ENCODE assay signal across 8 cellular contexts in the genomic region with DNA sequence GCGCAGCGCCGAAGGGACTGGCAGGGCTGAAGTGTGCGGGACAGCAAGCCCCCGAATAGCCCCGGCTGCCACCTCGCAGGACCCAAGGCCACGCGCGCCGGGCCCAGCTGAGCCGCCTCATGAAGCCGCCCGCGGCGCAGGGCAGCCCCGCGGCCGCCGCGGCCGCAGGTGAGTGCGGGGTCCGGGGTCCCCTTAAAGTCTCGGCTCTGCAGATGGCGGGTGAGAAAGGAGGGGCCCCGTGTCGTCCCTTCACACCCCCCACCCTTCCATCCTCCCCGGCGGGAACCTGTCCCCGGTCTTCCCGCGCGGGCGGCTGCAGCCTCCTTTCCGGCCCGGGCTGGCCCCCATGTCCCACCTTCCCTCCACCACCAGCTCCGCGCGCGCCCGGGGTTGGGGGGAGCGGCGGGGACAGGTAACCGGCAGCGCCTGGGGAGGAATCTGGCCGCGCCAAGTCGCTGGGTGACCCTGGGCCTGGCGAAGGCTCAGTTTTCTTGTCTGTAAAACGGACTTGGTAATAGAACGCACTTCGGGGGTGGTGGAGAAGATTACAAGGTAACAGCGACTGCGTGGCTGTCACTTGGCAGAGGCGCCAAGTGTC. TPM values are rescaled to one million over a fixed set of nuclear protein-coding genes. Genes with fewer than 3 reads are reported as not detected.
A peak's percentile ranks its signal among the peaks of the same experiment; 100 is the strongest.
DNase-seq lines count a peak whose midpoint lies in the region; ATAC-seq, FAIRE-seq and TF ChIP-seq lines count a peak whose summit lies in the region.

No MANE protein-coding gene starts in this region.

- H3K79me2 ChIP-seq in HCT116 (ENCODE audit: insufficient read depth, low read length) (no peaks in the 10 kb centered on the region), PC-3 (ENCODE audit: low read length) (no peaks in the 10 kb centered on the region), HepG2 (ENCODE audit: insufficient read depth, low read length) (no peaks in the 10 kb centered on the region)

- H3K27me3 ChIP-seq in HCT116 (ENCODE audit: insufficient read depth, low read length) = no peaks in the 10 kb centered on the region
- no peaks in the 10 kb centered on the region for H3K27me3 ChIP-seq in PC-3 (ENCODE audit: low read length)
- H3K27me3 ChIP-seq in HepG2 (ENCODE audit: control insufficient read depth in 1 of 2, insufficient read depth in 2 of 2, low read length in 2 of 2) = peaks cover 0 to 24% of the 10 kb centered on the region in 2 experiments; a peak in 2 of 5 replicates

- in situ Hi-C loops in HepG2 (cut with HindIII; ENCODE audit: extremely low pct_ligation_motif_present, low pct_unique_long_range_greater_than_20kb) = no loop called here

- H3K4me2 ChIP-seq in HCT116 (ENCODE audit: low read length) (peak overlapping the region; percentile 93), PC-3 (ENCODE audit: low read length) (peak overlapping the region; percentile 80), HepG2 (ENCODE audit: low read depth, low read length) (peak overlapping the region; percentile 80)

- no peak for TF ChIP-seq RAD21 in HCT116 (IDR thresholded peaks at IDR 0.05; ENCODE audit: low read depth)
- TF ChIP-seq RAD21 in HepG2 (CRISPR knock-in tag; IDR thresholded peaks at IDR 0.05) = no peak

- peak overlapping the region; percentile 47 to 62 for H3K4me3 ChIP-seq in HCT116 (replicated peaks in 1 of 2; ENCODE audit: low read depth in 1 of 2, low read length in 2 of 2)
- peak overlapping the region; percentile 78 for H3K4me3 ChIP-seq in PC-3 (ENCODE audit: low read length)
- peak overlapping the region; percentile 45 to 75 (median 57); a peak in 4 of 6 replicates for H3K4me3 ChIP-seq in HepG2 (replicated peaks in 1 of 3; ENCODE audit: insufficient read depth in 1 of 3, low read depth in 2 of 3, low read length in 3 of 3)

- CTCF ChIA-PET in HCT116 (lab: Charles Lee) (no interaction called here), PC-3 (lab: Charles Lee) (interaction anchor here (1.4 to 1.9 kb wide), 2 partner anchors 191 to 195 kb away, joined by 7 to 11 read pairs; no protein-coding TSS in a partner anchor), HepG2 (lab: Yijun Ruan, JAX; ENCODE audit: low intra/inter-chr PET ratio, low total read pairs) (no interaction called here)

- TF ChIP-seq CTCF in HCT116 (IDR thresholded peaks at IDR 0.05 in 2 of 3, conservative IDR thresholded peaks at IDR 0.05 in 1 of 3; ENCODE audit: borderline replicate concordance in 1 of 3, insufficient read depth in 1 of 3, low read depth in 2 of 3, low read length in 2 of 3) = no peak
- no peak for TF ChIP-seq CTCF in PC-3 (conservative IDR thresholded peaks at IDR 0.05; ENCODE audit: low read depth, low read length)
- TF ChIP-seq CTCF in brain (conservative IDR thresholded peaks at IDR 0.05) = no peak
- no peak for TF ChIP-seq CTCF in HepG2 (CRISPR knock-in tag; IDR thresholded peaks at IDR 0.05)

- peak overlapping the region; percentile 75 to 85 (median 79) for H3K4me3 Mint-ChIP-seq in brain
- peak overlapping the region; percentile 80 to 86 for H3K4me3 Mint-ChIP-seq in stimulated activated naive CD8-positive, alpha-beta T cell treated with anti-CD3 and anti-CD28 coated beads, Interleukin-15, amount 100 ng/mL, for 72 hours

- H3F3A ChIP-seq in PC-3 (ENCODE audit: low read length, unreplicated experiment) = no peaks in the 10 kb centered on the region

- H2AFZ ChIP-seq in HCT116 (ENCODE audit: low read depth, low read length, poor library complexity, severe bottlenecking) (peak overlapping the region; percentile 27), PC-3 (ENCODE audit: low read length) (peak overlapping the region; percentile 88), HepG2 (ENCODE audit: low read length) (no peak overlapping the region)

- peaks cover 2 to 13% (median 11%) of the 10 kb centered on the region in 5 experiments for H3K9me3 Mint-ChIP-seq in brain
- peaks cover 0 to 13% of the 10 kb centered on the region in 2 donors for H3K9me3 Mint-ChIP-seq in stimulated activated naive CD8-positive, alpha-beta T cell treated with anti-CD3 and anti-CD28 coated beads, Interleukin-15, amount 100 ng/mL, for 72 hours

- peaks cover 12% of the 10 kb centered on the region for H3K4me1 Mint-ChIP-seq in brain
- H3K4me1 Mint-ChIP-seq in stimulated activated naive CD8-positive, alpha-beta T cell treated with anti-CD3 and anti-CD28 coated beads, Interleukin-15, amount 100 ng/mL, for 72 hours = peaks cover 57% of the 10 kb centered on the region

- peaks cover 74% of the 10 kb centered on the region for H3K27me3 Mint-ChIP-seq in brain
- H3K27me3 Mint-ChIP-seq in stimulated activated naive CD8-positive, alpha-beta T cell treated with anti-CD3 and anti-CD28 coated beads, Interleukin-15, amount 100 ng/mL, for 72 hours = peaks cover 15% of the 10 kb centered on the region

- H3K9me2 ChIP-seq in HCT116 (ENCODE audit: insufficient read depth) (no peaks in the 10 kb centered on the region), PC-3 (replicated peaks; ENCODE audit: low read length) (no peaks in the 10 kb centered on the region)

- RAD21 ChIA-PET in HCT116 (lab: Charles Lee; ENCODE audit: low non-redundant PET in 1 of 2, low total read pairs in 2 of 2, uncharacterized antibody in 2 of 2, unreplicated experiment in 2 of 2) = no interaction called here

- ATAC-seq in HCT116 (peak; percentile 33), PC-3 (peak; percentile 16), HepG2 (peak; percentile 7; the same call in 1 of the 3 replicates)
- peak; percentile 39 for ATAC-seq in stimulated activated naive CD8-positive, alpha-beta T cell treated with anti-CD3 and anti-CD28 coated beads, Interleukin-15, amount 100 ng/mL, for 72 hours

- peak overlapping the region; percentile 55 for H3K9ac ChIP-seq in HCT116 (ENCODE audit: low read length)
- peak overlapping the region; percentile 25; the same call in 1 of the 2 replicates for H3K9ac ChIP-seq in PC-3 (ENCODE audit: low read length)
- H3K9ac ChIP-seq in HepG2 (ENCODE audit: insufficient read depth, low read depth, low read length) = peak overlapping the region; percentile 71; the same call in 1 of the 2 replicates

- H3K9me3 ChIP-seq in HCT116 (ENCODE audit: control insufficient read depth in 1 of 2, insufficient read depth in 1 of 2, low read depth in 1 of 2, low read length in 2 of 2) = no peaks in the 10 kb centered on the region
- no peaks in the 10 kb centered on the region for H3K9me3 ChIP-seq in PC-3 (ENCODE audit: low read length)
- no peaks in the 10 kb centered on the region for H3K9me3 ChIP-seq in HepG2 (ENCODE audit: low read length)

- H3K4me1 ChIP-seq in HCT116 (ENCODE audit: control insufficient read depth in 1 of 2, insufficient read depth in 2 of 2, low read length in 2 of 2) = peaks cover 11 to 25% of the 10 kb centered on the region in 2 experiments
- peaks cover 4% of the 10 kb centered on the region; the same call in 1 of the 2 replicates for H3K4me1 ChIP-seq in PC-3 (ENCODE audit: insufficient read depth, low read length)
- H3K4me1 ChIP-seq in HepG2 (ENCODE audit: insufficient read depth, low read length) = peaks cover 18% of the 10 kb centered on the region

- FAIRE-seq in HepG2 (lab: Jason Lieb, UNC) = no peak

- no peaks in the 10 kb centered on the region for H4K20me1 ChIP-seq in HCT116 (ENCODE audit: insufficient read depth)
- H4K20me1 ChIP-seq in PC-3 (ENCODE audit: low read length) = no peaks in the 10 kb centered on the region
- no peaks in the 10 kb centered on the region for H4K20me1 ChIP-seq in HepG2 (ENCODE audit: insufficient read depth, low read length)

- BruUV-seq in HCT116 (replicated peaks; lab: Mats Ljungman, UMichigan) = no TSS peak
- no TSS peak for BruUV-seq in PC-3 (replicated peaks; lab: Mats Ljungman, UMichigan)
- no TSS peak for BruUV-seq in HepG2 (replicated peaks; lab: Mats Ljungman, UMichigan)

- no peak overlapping the region for H3K27ac Mint-ChIP-seq in brain
- peak overlapping the region; percentile 48 to 90 for H3K27ac Mint-ChIP-seq in stimulated activated naive CD8-positive, alpha-beta T cell treated with anti-CD3 and anti-CD28 coated beads, Interleukin-15, amount 100 ng/mL, for 72 hours

- TF ChIP-seq EP300 in HepG2 (IDR thresholded peaks at IDR 0.05; ENCODE audit: low read depth in 2 of 2, low read length in 2 of 2) = no peak
- no peak for TF ChIP-seq EP300 in HepG2 (CRISPR knock-in tag; IDR thresholded peaks at IDR 0.05; ENCODE audit: borderline replicate concordance)

- H3K27ac ChIP-seq in HCT116 (ENCODE audit: low read depth, low read length) (peak overlapping the region; percentile 19; the same call in 1 of the 2 replicates), PC-3 (ENCODE audit: low read length) (no peak overlapping the region), HepG2 (ENCODE audit: extremely low read length, insufficient read depth, low read length) (no peak overlapping the region)

- no peaks in the 10 kb centered on the region for H3K36me3 Mint-ChIP-seq in brain

- DNase-seq in ELR (ENCODE audit: low read depth) = peak; percentile 11
- DNase-seq in HCT116 (ENCODE audit: low read depth, low spot score) = no peak
- DNase-seq in PC-3 = no peak
- DNase-seq in HepG2 (ENCODE audit: low spot score) = no peak
- peak in 1 of 2 donors; percentile 54 for DNase-seq in stimulated activated naive CD8-positive, alpha-beta T cell treated with anti-CD3 and anti-CD28 coated beads, Interleukin-15, amount 100 ng/mL, for 72 hours
- no peak for DNase-seq in foreskin melanocyte
- DNase-seq in NCI-H1694 treated with DMSO at 0.1 percent for 48 hours (lab: John Stamatoyannopoulos, UW) = no peak

- 62% methylated on average over 17 of the region's 56 CpGs for WGBS in HepG2 (ENCODE audit: low lambda C conversion rate)

- H3K36me3 ChIP-seq in HCT116 (ENCODE audit: control insufficient read depth in 1 of 2, insufficient read depth in 2 of 2, low read length in 2 of 2) (no peaks in the 10 kb centered on the region), PC-3 (ENCODE audit: low read depth, low read length) (no peaks in the 10 kb centered on the region), HepG2 (replicated peaks in 1 of 2; ENCODE audit: control insufficient read depth in 1 of 2, insufficient read depth in 2 of 2, low read length in 2 of 2) (no peaks in the 10 kb centered on the region)

- POLR2A ChIA-PET in HCT116 (lab: Charles Lee) (no interaction called here), PC-3 (lab: Charles Lee; ENCODE audit: unreplicated experiment) (interaction anchor here (0.6 kb wide), 1 partner anchor 599 kb away, joined by 4 read pairs; no protein-coding TSS in a partner anchor), HepG2 (lab: Yijun Ruan, JAX) (no interaction called here)

- intact Hi-C loops in HCT116 (cut with micrococcal nuclease) (no loop called here), PC-3 (cut with micrococcal nuclease) (loop anchor here (2.0 to 10.0 kb wide), 2 partner anchors 127 to 195 kb away; no protein-coding TSS in a partner anchor), HepG2 (cut with micrococcal nuclease; ENCODE audit: unreplicated experiment) (loop anchor here (2.0 kb wide), 1 partner anchor 195 kb away; no protein-coding TSS in a partner anchor)

- TF ChIP-seq POLR2A in HCT116 (IDR thresholded peaks at IDR 0.05; ENCODE audit: borderline replicate concordance, extremely low read depth, insufficient read depth, insufficient read length) (no peak), HepG2 (IDR thresholded peaks at IDR 0.05; ENCODE audit: insufficient read depth in 1 of 2, low read depth in 2 of 2, low read length in 2 of 2) (no peak)

RNA-seq across cellular contexts. Expression of a gene that starts 0.3 kb away (rescaled TPM):
- total RNA-seq in HCT116 (2021; ENCODE audit: unreplicated experiment) (3.2 TPM), PC-3 (2014; rRNA removed) (2.4 and 2.6 TPM in 2 replicates), HepG2 (2016; rRNA removed; fragmentation: Illumina TruSeq; extraction: Trizol) (0.20 and 0.29 TPM in 2 replicates)
- polyA plus RNA-seq in HCT116 (2012) = 2.2 and 2.8 TPM in 2 replicates
- polyA plus RNA-seq in brain (ENCODE audit: insufficient read depth, low read depth, low replicate concordance) (86.0 TPM), HepG2 (2011; rRNA removed) (8.4 and 9.5 TPM in 2 replicates)
- 0.26 TPM in 1 of 2 replicates, not detected in the other for total RNA-seq in HepG2 (2016; cell fraction: cytosol; rRNA removed; fragmentation: Illumina TruSeq; extraction: Trizol; ENCODE audit: low read depth)
- total RNA-seq in HepG2 (2016; cell fraction: insoluble cytoplasmic fraction; rRNA removed; fragmentation: Illumina TruSeq; extraction: Trizol) = 0.39 and 0.61 TPM in 2 replicates
- 0.49 and 0.65 TPM in 2 replicates for total RNA-seq in HepG2 (2016; cell fraction: membrane; rRNA removed; fragmentation: Illumina TruSeq; extraction: Trizol)
- total RNA-seq in HepG2 (2016; cell fraction: nucleus; rRNA removed; fragmentation: Illumina TruSeq; extraction: Trizol) = 0.56 TPM in 1 of 2 replicates, not detected in the other
- polyA plus RNA-seq in HepG2 (2011; cell fraction: cytosol; rRNA removed) = 5.6 and 6.7 TPM in 2 replicates
- 4.9 and 5.8 TPM in 2 replicates for polyA plus RNA-seq in HepG2 (2011; cell fraction: nucleus; rRNA removed)
- 4.0 and 15.8 TPM in 2 replicates for polyA plus RNA-seq in HepG2 (2012)
- polyA plus RNA-seq in HepG2 (2016; cell fraction: cytosol; fragmentation: Illumina TruSeq; extraction: Trizol; ENCODE audit: low read depth) = 0.48 and 0.54 TPM in 2 replicates
- polyA plus RNA-seq in HepG2 (2016; cell fraction: insoluble cytoplasmic fraction; fragmentation: Illumina TruSeq; extraction: Trizol; ENCODE audit: low read depth) = 0.43 and 0.45 TPM in 2 replicates
- polyA plus RNA-seq in HepG2 (2016; cell fraction: membrane; fragmentation: Illumina TruSeq; extraction: Trizol; ENCODE audit: low read depth) = 0.36 and 0.74 TPM in 2 replicates
- 1.4 TPM in 1 of 2 replicates, not detected in the other for polyA plus RNA-seq in HepG2 (2016; cell fraction: nucleus; fragmentation: Illumina TruSeq; extraction: Trizol; ENCODE audit: insufficient read depth, low read depth)
- 2.3 TPM in 1 of 2 replicates, not detected in the other for polyA minus RNA-seq in HepG2 (2011; rRNA and poly(A)+ RNA removed; ENCODE audit: low replicate concordance)
- 3.3 and 4.5 TPM in 2 replicates for polyA minus RNA-seq in HepG2 (2011; cell fraction: cytosol; rRNA and poly(A)+ RNA removed)
- 3.0 and 3.4 TPM in 2 replicates for polyA minus RNA-seq in HepG2 (2011; cell fraction: nucleus; rRNA and poly(A)+ RNA removed)

Comparison
In these comparisons a context has a peak if more than half of its experiments do, and no peak if none do; other contexts are left out.
1. H3K27ac Mint-ChIP-seq: peak in stimulated activated naive CD8-positive, alpha-beta T cell treated with anti-CD3 and anti-CD28 coated beads, Interleukin-15, amount 100 ng/mL, for 72 hours (2 of 2); none in brain (0 of 5).
2. Peak in every context shown above with its lines, with median percentiles within 50 percentile points of each other: ATAC-seq, H3K4me2 ChIP-seq, H3K4me3 ChIP-seq and H3K9ac ChIP-seq.